Comparison of ENCODE assay signal across 17 cellular contexts in genomic region chr3:78899846-78900245, GRCh38.
"Had no signal": no experiment of that assay in that cellular context is flagged by ENCODE, and none has a peak within 500 bp of the region (broad histone marks: within the 10 kb centered on the region; RNA-seq: fewer than 3 reads in every experiment).

No MANE protein-coding gene starts in this region.

- H3K27ac Mint-ChIP-seq: naive B cell, nephron had no signal

- H3K4me1 Mint-ChIP-seq: central memory CD8-positive, alpha-beta T cell; naive B cell had no signal

- H3K36me3 ChIP-seq: heart right ventricle, left ventricle myocardium inferior, ovary, right atrium auricular region, upper lobe of left lung, vagina had no signal

- H3K36me3 Mint-ChIP-seq: naive B cell had no signal

- H3K27ac ChIP-seq: heart right ventricle, left ventricle myocardium inferior, ovary, right atrium auricular region, upper lobe of left lung, vagina had no signal

- H3K4me3 ChIP-seq: heart right ventricle, left ventricle myocardium inferior, lung, ovary, right atrium auricular region, upper lobe of left lung, vagina had no signal

- DNase-seq: effector CD4-positive, alpha-beta T cell; foreskin melanocyte; heart right ventricle; left ventricle myocardium inferior; mesenchymal stem cell; midbrain; naive B cell; ovary; small intestine; stimulated activated CD4-positive, alpha-beta T cell treated with anti-CD3 and anti-CD28 coated beads, Interleukin-12 subunit alpha, Interleukin-12 subunit beta, amount 100 ng/mL, for 4 hours; stimulated activated naive CD4-positive, alpha-beta T cell treated with Interleukin-2 at 50 U/mL for 16 hours; upper lobe of left lung had no signal

- H3K4me3 Mint-ChIP-seq: central memory CD8-positive, alpha-beta T cell; naive B cell; nephron had no signal

- ATAC-seq: heart right ventricle had no signal

- H3K9me3 Mint-ChIP-seq: nephron had no signal

- H3K9me3 ChIP-seq: left ventricle myocardium inferior, ovary, right atrium auricular region, upper lobe of left lung, vagina had no signal

- H3K27me3 ChIP-seq: heart right ventricle, ovary, right atrium auricular region, upper lobe of left lung, vagina had no signal

- H3K27me3 Mint-ChIP-seq: central memory CD8-positive, alpha-beta T cell; naive B cell had no signal

- H3K4me1 ChIP-seq: heart right ventricle, left ventricle myocardium inferior, right atrium auricular region, upper lobe of left lung had no signal
